Comparison of ENCODE assay signal across 11 cellular contexts in genomic region chrX:154348114-154348531, GRCh38. TPM values are rescaled to one million over a fixed set of nuclear protein-coding genes. Genes with fewer than 3 reads are reported as not detected.
DNase-seq lines count a peak whose midpoint lies in the region; ATAC-seq and TF ChIP-seq lines count a peak whose summit lies in the region.
"Had no signal": no experiment of that assay in that cellular context is flagged by ENCODE, and none has a peak within 500 bp of the region (broad histone marks: within the 10 kb centered on the region; RNA-seq: fewer than 3 reads in every experiment).

No MANE protein-coding gene starts in this region.

- TF ChIP-seq EP300 in tibial nerve (IDR thresholded peaks at IDR 0.05), result no peak

- H3K4me3 ChIP-seq in RWPE2 (ENCODE audit: severe bottlenecking) (no peak overlapping the region), fibroblast of mammary gland (ENCODE audit: control insufficient read depth, low read depth, low read length) (no peak overlapping the region), tibial nerve (no peak overlapping the region)
- H3K4me3 ChIP-seq: smooth muscle cell had no signal

- H3K27me3 ChIP-seq in CD4-positive, alpha-beta T cell (ENCODE audit: control insufficient read depth, insufficient read depth, low read length), result no peaks in the 10 kb centered on the region
- H3K27me3 ChIP-seq in RWPE2 (ENCODE audit: insufficient read depth, poor library complexity, severe bottlenecking) (no peaks in the 10 kb centered on the region), tibial nerve (no peaks in the 10 kb centered on the region)

- H3K9me3 Mint-ChIP-seq in CD4-positive, alpha-beta T cell, result no peaks in the 10 kb centered on the region

- ATAC-seq in CD4-positive, alpha-beta T cell (ENCODE audit: poor library complexity), result no peak
- ATAC-seq in RWPE2 (ENCODE audit: low read depth), result peak; percentile 2; the same call in 2 of the 3 replicates

- peak overlapping the region; percentile 47 for H3K27ac ChIP-seq in CD4-positive, alpha-beta T cell (ENCODE audit: low read depth, low read length)
- H3K27ac ChIP-seq in RWPE2 (ENCODE audit: poor library complexity, severe bottlenecking), result no peak overlapping the region
- H3K27ac ChIP-seq in tibial nerve, result no peak overlapping the region

- H3K4me3 Mint-ChIP-seq in CD4-positive, alpha-beta T cell, result no peak overlapping the region

- intact Hi-C loops in CD4-positive, alpha-beta T cell (cut with DNase I, micrococcal nuclease), result no loop called here

- peaks cover 47% of the 10 kb centered on the region for H3K36me3 Mint-ChIP-seq in CD4-positive, alpha-beta T cell (ENCODE audit: low read depth)

- POLR2A ChIA-PET in CD4-positive, alpha-beta T cell (lab: Charles Lee), result interaction anchor here (0.7 to 1.4 kb wide), 3 partner anchors 21 to 191 kb away, joined by 4 to 6 read pairs (median 4); no protein-coding TSS in a partner anchor

- H3K4me1 ChIP-seq in RWPE2 (ENCODE audit: insufficient read depth, poor library complexity, severe bottlenecking), result no peaks in the 10 kb centered on the region
- no peaks in the 10 kb centered on the region for H3K4me1 ChIP-seq in tibial nerve

- H3K36me3 ChIP-seq in RWPE2 (ENCODE audit: low read depth), result peaks cover 50% of the 10 kb centered on the region
- H3K36me3 ChIP-seq in tibial nerve, result peaks cover 0 to 51% (median 5%) of the 10 kb centered on the region in 3 donors

- TF ChIP-seq POLR2A in tibial nerve (IDR thresholded peaks at IDR 0.05), result no peak

- DNase-seq in A172 (ENCODE audit: low spot score) (peak; percentile 44), RWPE2 (ENCODE audit: low spot score) (peak; percentile 27), fibroblast of mammary gland (ENCODE audit: low read depth) (peak; percentile 34), tibial nerve (ENCODE audit: low spot score in 2 of 2) (no peak), NCI-H2029 (lab: John Stamatoyannopoulos, UW) (no peak), DMS79 treated with DMSO at 0.1 percent for 48 hours (lab: John Stamatoyannopoulos, UW) (no peak)
- DNase-seq in CD4-positive, alpha-beta T cell, result no peak
- DNase-seq in central memory CD4-positive, alpha-beta T cell, result no peak
- DNase-seq: NCI-H1092 treated with DMSO at 0.1 percent for 48 hours had no signal

- CTCF ChIA-PET in CD4-positive, alpha-beta T cell (lab: Charles Lee), result interaction anchor here (1.1 kb wide), 1 partner anchor 25 kb away, joined by 3 read pairs; no protein-coding TSS in a partner anchor

- no peaks in the 10 kb centered on the region for H3K9me3 ChIP-seq in CD4-positive, alpha-beta T cell (ENCODE audit: control insufficient read depth, low read length)
- no peaks in the 10 kb centered on the region for H3K9me3 ChIP-seq in RWPE2 (ENCODE audit: severe bottlenecking)
- H3K9me3 ChIP-seq in tibial nerve, result no peaks in the 10 kb centered on the region

- 53 to 86% methylated on average over 2 to 7 of the region's 7 CpGs for WGBS in tibial nerve, 2 donors

- peaks cover 27% of the 10 kb centered on the region for H3K4me1 Mint-ChIP-seq in CD4-positive, alpha-beta T cell (ENCODE audit: low read depth)

- no peaks in the 10 kb centered on the region for H3K27me3 Mint-ChIP-seq in CD4-positive, alpha-beta T cell

- TF ChIP-seq CTCF in CD4-positive, alpha-beta T cell (IDR thresholded peaks at IDR 0.05), result no peak
- TF ChIP-seq CTCF in RWPE2 (IDR thresholded peaks at IDR 0.05; ENCODE audit: poor library complexity, severe bottlenecking) (no peak), fibroblast of mammary gland (conservative IDR thresholded peaks at IDR 0.05; ENCODE audit: control insufficient read depth, insufficient read depth, low read depth, low read length) (no peak), tibial nerve (IDR thresholded peaks at IDR 0.05) (no peak)

- peak overlapping the region; percentile 85 for H3K27ac Mint-ChIP-seq in CD4-positive, alpha-beta T cell

RNA-seq across cellular contexts. Expression of gene FLNA, which starts 26.3 kb away (rescaled TPM):
- total RNA-seq in A172 (2014; rRNA removed; shearing (Covaris generic)), result 2,064 and 2,561 TPM in 2 replicates
- total RNA-seq in CD4-positive, alpha-beta T cell, result 1,000 to 10,000 TPM; 1,012 to 1,022 TPM
- total RNA-seq in tibial nerve, result 1,000 to 10,000 TPM in 3 of 4 donors, 100 to 1,000 TPM in 1; 995 to 1,349 (median 1,139) TPM

RNA-seq across cellular contexts. Expression of gene EMD, which starts 31.0 kb away (rescaled TPM):
- 73.1 and 82.0 TPM in 2 replicates for total RNA-seq in A172 (2014; rRNA removed; shearing (Covaris generic))
- 100 to 1,000 TPM; 164 to 178 TPM for total RNA-seq in CD4-positive, alpha-beta T cell
- 10 to 100 TPM; 38.0 to 72.6 (median 46.7) TPM for total RNA-seq in tibial nerve

RNA-seq across cellular contexts. Expression of gene RPL10, which starts 50.1 kb away (rescaled TPM):
- 2,649 and 4,739 TPM in 2 replicates for total RNA-seq in A172 (2014; rRNA removed; shearing (Covaris generic))
- total RNA-seq in CD4-positive, alpha-beta T cell, result 1,000 to 10,000 TPM; 5,036 to 5,204 TPM
- 1,000 to 10,000 TPM; 4,372 to 6,501 (median 5,244) TPM for total RNA-seq in tibial nerve

RNA-seq across cellular contexts. Expression of gene TKTL1, which starts 52.5 kb away (rescaled TPM):
- total RNA-seq in A172 (2014; rRNA removed; shearing (Covaris generic)), result not detected in 2 replicates
- 1 to 10 TPM; 1.7 to 2.3 TPM for total RNA-seq in CD4-positive, alpha-beta T cell
- not detected for total RNA-seq in tibial nerve
- total RNA-seq: smooth muscle cell had no signal

RNA-seq across cellular contexts. Expression of gene TEX28, which starts 53.2 kb away (rescaled TPM):
- not detected in 2 replicates for total RNA-seq in A172 (2014; rRNA removed; shearing (Covaris generic))
- not detected for total RNA-seq in CD4-positive, alpha-beta T cell
- total RNA-seq in tibial nerve, result not detected
- total RNA-seq: smooth muscle cell; T-helper 1 cell treated with Interleukin-12 subunit alpha and Interleukin-12 subunit beta and Interleukin-4 antibody, amounts not matched to agents 30 ng/mL and 1 ng/mL, for 36 hours had no signal

Comparison
In these comparisons a context has a peak if more than half of its experiments do, and no peak if none do; other contexts are left out.
1. DNase-seq: peak in A172 (single experiment), RWPE2 (single experiment) and fibroblast of mammary gland (single experiment); none in CD4-positive, alpha-beta T cell (0 of 10), central memory CD4-positive, alpha-beta T cell (single experiment), tibial nerve (0 of 2), NCI-H2029 (single experiment) and DMS79 treated with DMSO at 0.1 percent for 48 hours (single experiment).